Comparison of ENCODE assay signal across 10 cellular contexts in genomic region chr2:116510117-116510671, GRCh38.
DNase-seq lines count a peak whose midpoint lies in the region; ATAC-seq and TF ChIP-seq lines count a peak whose summit lies in the region.
"Had no signal": no experiment of that assay in that cellular context is flagged by ENCODE, and none has a peak within 500 bp of the region (broad histone marks: within the 10 kb centered on the region; RNA-seq: fewer than 3 reads in every experiment).

No MANE protein-coding gene starts in this region.

- H3F3A ChIP-seq in PC-3 (ENCODE audit: low read length, unreplicated experiment): no peaks in the 10 kb centered on the region

- H4K20me1 ChIP-seq in PC-3 (ENCODE audit: low read length): no peaks in the 10 kb centered on the region

- H3K27ac Mint-ChIP-seq in activated CD4-positive, alpha-beta T cell treated with anti-CD3 and anti-CD28 coated beads for 36 hours: no peak overlapping the region
- H3K27ac Mint-ChIP-seq in naive thymus-derived CD4-positive, alpha-beta T cell: no peak overlapping the region

- intact Hi-C loops in PC-3 (cut with micrococcal nuclease): no loop called here
- intact Hi-C loops in activated CD4-positive, alpha-beta T cell treated with anti-CD3 and anti-CD28 coated beads for 36 hours (cut with DNase I, micrococcal nuclease): no loop called here
- intact Hi-C loops in naive thymus-derived CD4-positive, alpha-beta T cell (cut with micrococcal nuclease): no loop called here

- H3K9me2 ChIP-seq in PC-3 (replicated peaks; ENCODE audit: low read length): no peaks in the 10 kb centered on the region

- H3K27me3 ChIP-seq in PC-3 (ENCODE audit: low read length) (0 out of 2 replicates have a peak, but pooled peaks cover 3% of the 10 kb centered on the region), iPS DF 6.9 (ENCODE audit: control insufficient read depth, insufficient read depth, low read length) (no peaks in the 10 kb centered on the region)
- H3K27me3 ChIP-seq in naive thymus-derived CD4-positive, alpha-beta T cell (ENCODE audit: control insufficient read depth in 2 of 2, insufficient read depth in 2 of 2, low read length in 2 of 2): no peaks in the 10 kb centered on the region

- ATAC-seq in HG03565 (IDR thresholded peaks at IDR 0.05; ENCODE audit: unreplicated experiment): peak; percentile 65
- ATAC-seq in PC-3: no peak; the same call in 1 of the 2 replicates
- no peak for ATAC-seq in activated CD4-positive, alpha-beta T cell treated with anti-CD3 and anti-CD28 coated beads for 36 hours
- no peak for ATAC-seq in naive thymus-derived CD4-positive, alpha-beta T cell

- H3K4me2 ChIP-seq in PC-3 (ENCODE audit: low read length): no peak overlapping the region

- no TSS peak for BruUV-seq in PC-3 (replicated peaks; lab: Mats Ljungman, UMichigan)

- peak; percentile 75 for TF ChIP-seq CTCF in PC-3 (conservative IDR thresholded peaks at IDR 0.05; ENCODE audit: low read depth, low read length)

- in situ Hi-C loops in Caki2 (cut with HindIII; ENCODE audit: low pct_unique_long_range_greater_than_20kb, low sequenced_read_pairs): no loop called here

- no CpG with 5 or more reads among the region's 3 CpGs for WGBS in iPS DF 6.9 (ENCODE audit: insufficient coverage, insufficient read length)

- H3K9me3 ChIP-seq in PC-3 (ENCODE audit: low read length) (no peaks in the 10 kb centered on the region), iPS DF 6.9 (ENCODE audit: control insufficient read depth, insufficient read depth, low read length) (no peaks in the 10 kb centered on the region)
- H3K9me3 ChIP-seq in naive thymus-derived CD4-positive, alpha-beta T cell (ENCODE audit: control insufficient read depth in 2 of 3, low read length in 3 of 3): no peaks in the 10 kb centered on the region

- CTCF ChIA-PET in PC-3 (lab: Charles Lee): no interaction called here
- CTCF ChIA-PET in activated CD4-positive, alpha-beta T cell treated with anti-CD3 and anti-CD28 coated beads for 36 hours (lab: Charles Lee): interaction anchor here (0.6 kb wide), 1 partner anchor 14 kb away, joined by 3 read pairs; no protein-coding TSS in a partner anchor
- CTCF ChIA-PET in naive thymus-derived CD4-positive, alpha-beta T cell (lab: Charles Lee): interaction anchor here (0.7 kb wide), 1 partner anchor 271 kb away, joined by 3 read pairs; no protein-coding TSS in a partner anchor

- no peak overlapping the region for H3K27ac ChIP-seq in PC-3 (ENCODE audit: low read length)
- H3K27ac ChIP-seq in iPS DF 6.9 (ENCODE audit: low read length): no peak overlapping the region
- H3K27ac ChIP-seq in naive thymus-derived CD4-positive, alpha-beta T cell (ENCODE audit: low read depth, low read length): no peak overlapping the region
- H3K27ac ChIP-seq: coronary artery had no signal

- H3K27me3 Mint-ChIP-seq in activated CD4-positive, alpha-beta T cell treated with anti-CD3 and anti-CD28 coated beads for 36 hours: no peaks in the 10 kb centered on the region
- H3K27me3 Mint-ChIP-seq in naive thymus-derived CD4-positive, alpha-beta T cell: no peaks in the 10 kb centered on the region

- POLR2A ChIA-PET in PC-3 (lab: Charles Lee; ENCODE audit: unreplicated experiment): no interaction called here
- POLR2A ChIA-PET in activated CD4-positive, alpha-beta T cell treated with anti-CD3 and anti-CD28 coated beads for 36 hours (lab: Charles Lee): no interaction called here
- POLR2A ChIA-PET in naive thymus-derived CD4-positive, alpha-beta T cell (lab: Charles Lee): no interaction called here

- DNase-seq in Caki2 (ENCODE audit: low read depth) (peak; percentile 37), PC-3 (peak; percentile 73), iPS DF 6.9 (ENCODE audit: low read depth, low spot score) (peak; percentile 16), GOT3 (lab: John Stamatoyannopoulos, UW) (no peak), inferior parietal cortex (ENCODE audit: extremely low spot score) (no peak)
- DNase-seq in activated CD4-positive, alpha-beta T cell treated with anti-CD3 and anti-CD28 coated beads for 36 hours: no peak
- DNase-seq in naive thymus-derived CD4-positive, alpha-beta T cell: no peak
- DNase-seq: posterior cingulate gyrus had no signal

- peaks cover 10% of the 10 kb centered on the region for H3K9me3 Mint-ChIP-seq in activated CD4-positive, alpha-beta T cell treated with anti-CD3 and anti-CD28 coated beads for 36 hours (ENCODE audit: low read depth)
- peaks cover 0 to 30% (median 10%) of the 10 kb centered on the region in 11 donors for H3K9me3 Mint-ChIP-seq in naive thymus-derived CD4-positive, alpha-beta T cell

- H3K4me3 Mint-ChIP-seq in activated CD4-positive, alpha-beta T cell treated with anti-CD3 and anti-CD28 coated beads for 36 hours: no peak overlapping the region
- no peak overlapping the region for H3K4me3 Mint-ChIP-seq in naive thymus-derived CD4-positive, alpha-beta T cell

- H3K4me3 ChIP-seq in PC-3 (ENCODE audit: low read length) (no peak overlapping the region), iPS DF 6.9 (ENCODE audit: low read length) (no peak overlapping the region)
- H3K4me3 ChIP-seq in naive thymus-derived CD4-positive, alpha-beta T cell (ENCODE audit: low read length): no peak overlapping the region
- H3K4me3 ChIP-seq: coronary artery had no signal

- no peak overlapping the region for H3K9ac ChIP-seq in PC-3 (ENCODE audit: low read length)

- H3K4me1 ChIP-seq in PC-3 (ENCODE audit: insufficient read depth, low read length): no peaks in the 10 kb centered on the region
- H3K4me1 ChIP-seq in iPS DF 6.9 (ENCODE audit: control insufficient read depth, insufficient read depth, low read length): no peaks in the 10 kb centered on the region
- H3K4me1 ChIP-seq in naive thymus-derived CD4-positive, alpha-beta T cell (ENCODE audit: control insufficient read depth in 2 of 2, insufficient read depth in 2 of 2, low read length in 2 of 2): no peaks in the 10 kb centered on the region

- no peaks in the 10 kb centered on the region for H3K79me2 ChIP-seq in PC-3 (ENCODE audit: low read length)

- no peaks in the 10 kb centered on the region for H3K36me3 Mint-ChIP-seq in activated CD4-positive, alpha-beta T cell treated with anti-CD3 and anti-CD28 coated beads for 36 hours (ENCODE audit: low read depth)
- H3K36me3 Mint-ChIP-seq in naive thymus-derived CD4-positive, alpha-beta T cell: no peaks in the 10 kb centered on the region

- H3K4me1 Mint-ChIP-seq in activated CD4-positive, alpha-beta T cell treated with anti-CD3 and anti-CD28 coated beads for 36 hours: no peaks in the 10 kb centered on the region
- no peaks in the 10 kb centered on the region for H3K4me1 Mint-ChIP-seq in naive thymus-derived CD4-positive, alpha-beta T cell

- H3K36me3 ChIP-seq in PC-3 (ENCODE audit: low read depth, low read length) (no peaks in the 10 kb centered on the region), iPS DF 6.9 (ENCODE audit: control insufficient read depth, insufficient read depth, low read length) (no peaks in the 10 kb centered on the region)
- H3K36me3 ChIP-seq in naive thymus-derived CD4-positive, alpha-beta T cell (ENCODE audit: control insufficient read depth in 2 of 3, insufficient read depth in 3 of 3, low read length in 3 of 3): no peaks in the 10 kb centered on the region

- no peak overlapping the region for H2AFZ ChIP-seq in PC-3 (ENCODE audit: low read length)

Comparison
In these comparisons a context has a peak if more than half of its experiments do, and no peak if none do; other contexts are left out.
1. DNase-seq: peak in Caki2 (single experiment), PC-3 (single experiment) and iPS DF 6.9 (single experiment); none in activated CD4-positive, alpha-beta T cell treated with anti-CD3 and anti-CD28 coated beads for 36 hours (single experiment), GOT3 (single experiment), naive thymus-derived CD4-positive, alpha-beta T cell (0 of 9) and inferior parietal cortex (single experiment).